ENCODE assay signal across 1 cellular context in the genomic region with DNA sequence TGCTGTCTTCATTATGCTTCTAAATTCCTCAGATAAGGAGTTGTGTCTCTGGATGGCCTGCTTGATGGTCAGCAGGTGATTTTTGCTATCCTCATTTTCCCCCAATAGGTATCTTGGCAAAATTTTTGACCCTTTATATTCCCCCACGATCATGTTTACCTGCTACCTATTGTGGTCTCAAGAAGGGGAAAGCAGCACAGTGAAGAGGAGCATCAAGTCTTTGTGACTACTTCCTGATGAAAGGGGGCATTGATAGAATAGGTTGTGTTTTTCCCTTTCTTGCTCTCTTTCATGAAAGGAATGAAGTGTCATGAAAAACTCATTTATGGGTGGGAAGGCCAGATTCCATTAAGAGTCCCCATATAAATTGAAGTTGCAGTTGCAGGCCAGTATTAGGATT.
TF ChIP-seq lines count a peak whose summit lies in the region.

No MANE protein-coding gene starts in this region.

TF ChIP-seq in WTC11, 78 proteins besides CTCF, POLR2A, EP300 and RAD21 (continued from another document):
- TF ChIP-seq, protein P1, sequence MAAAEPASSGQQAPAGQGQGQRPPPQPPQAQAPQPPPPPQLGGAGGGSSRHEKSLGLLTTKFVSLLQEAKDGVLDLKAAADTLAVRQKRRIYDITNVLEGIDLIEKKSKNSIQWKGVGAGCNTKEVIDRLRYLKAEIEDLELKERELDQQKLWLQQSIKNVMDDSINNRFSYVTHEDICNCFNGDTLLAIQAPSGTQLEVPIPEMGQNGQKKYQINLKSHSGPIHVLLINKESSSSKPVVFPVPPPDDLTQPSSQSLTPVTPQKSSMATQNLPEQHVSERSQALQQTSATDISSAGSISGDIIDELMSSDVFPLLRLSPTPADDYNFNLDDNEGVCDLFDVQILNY (CRISPR knock-in tag; IDR thresholded peaks at IDR 0.05) = no peak
- TF ChIP-seq KAT7 (CRISPR knock-in tag; IDR thresholded peaks at IDR 0.05; ENCODE audit: borderline replicate concordance) (no peak), NR3C1 (CRISPR knock-in tag; conservative IDR thresholded peaks at IDR 0.05; ENCODE audit: low read depth) (no peak), RORB (CRISPR knock-in tag; IDR thresholded peaks at IDR 0.05) (no peak), HMGA2 (CRISPR knock-in tag; IDR thresholded peaks at IDR 0.05) (no peak), JUN (CRISPR knock-in tag; IDR thresholded peaks at IDR 0.05) (no peak)
- TF ChIP-seq, protein P2, sequence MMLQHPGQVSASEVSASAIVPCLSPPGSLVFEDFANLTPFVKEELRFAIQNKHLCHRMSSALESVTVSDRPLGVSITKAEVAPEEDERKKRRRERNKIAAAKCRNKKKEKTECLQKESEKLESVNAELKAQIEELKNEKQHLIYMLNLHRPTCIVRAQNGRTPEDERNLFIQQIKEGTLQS (CRISPR knock-in tag; conservative IDR thresholded peaks at IDR 0.05) = no peak
- TF ChIP-seq, protein P3, sequence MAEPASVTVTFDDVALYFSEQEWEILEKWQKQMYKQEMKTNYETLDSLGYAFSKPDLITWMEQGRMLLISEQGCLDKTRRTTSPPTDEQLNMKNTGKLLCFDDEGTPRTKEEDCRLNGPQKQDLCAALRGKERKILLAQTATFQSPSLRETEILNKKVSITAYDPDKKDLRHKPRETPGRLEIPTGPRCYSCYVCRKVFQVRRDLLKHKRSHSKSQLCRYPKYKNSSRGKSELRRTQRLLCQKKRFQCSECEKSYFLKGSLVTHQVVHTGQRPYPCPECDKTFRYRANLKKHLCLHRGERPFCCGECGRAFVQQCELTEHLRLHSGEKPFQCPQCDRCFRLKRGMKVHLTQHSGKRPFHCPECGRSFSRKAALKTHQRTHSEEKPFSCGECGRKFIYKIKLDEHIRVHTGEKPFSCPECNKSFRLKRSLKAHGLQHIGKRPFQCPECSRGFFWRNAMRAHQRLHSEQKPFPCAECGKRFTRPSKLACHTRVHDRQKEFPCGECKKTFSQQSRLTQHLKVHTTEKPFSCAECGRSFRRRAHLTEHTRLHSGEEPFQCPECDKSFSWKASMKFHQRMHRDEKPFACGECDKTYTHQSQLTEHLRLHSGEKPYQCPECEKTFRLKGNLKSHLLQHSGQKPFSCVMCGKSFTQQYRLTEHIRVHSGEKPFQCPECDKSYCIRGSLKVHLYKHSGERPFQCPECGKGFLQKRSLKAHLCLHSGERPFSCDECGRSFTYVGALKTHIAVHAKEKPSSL (CRISPR knock-in tag; conservative IDR thresholded peaks at IDR 0.05) = no peak
